ENCODE assay signal across 24 cellular contexts in genomic region chr15:98815207-98815606, GRCh38.
DNase-seq lines count a peak whose midpoint lies in the region; ATAC-seq and TF ChIP-seq lines count a peak whose summit lies in the region.
"Had no signal": no experiment of that assay in that cellular context is flagged by ENCODE, and none has a peak within 500 bp of the region (broad histone marks: within the 10 kb centered on the region; RNA-seq: fewer than 3 reads in every experiment).

No MANE protein-coding gene starts in this region.

- no peak for TF ChIP-seq RAD21 in HCT116 (IDR thresholded peaks at IDR 0.05; ENCODE audit: low read depth)

- H3K79me2 ChIP-seq in HCT116 (ENCODE audit: insufficient read depth, low read length) = no peaks in the 10 kb centered on the region
- H3K79me2 ChIP-seq in mammary epithelial cell (ENCODE audit: insufficient read depth, low read length) = peaks cover 83% of the 10 kb centered on the region

- WGBS in mammary epithelial cell (ENCODE audit: low coverage, missing lambda C conversion rate) = 33% methylated on average over 5 of the region's 5 CpGs

- H3K9me3 Mint-ChIP-seq in T-cell = peaks cover 0 to 12% (median 4%) of the 10 kb centered on the region in 3 donors
- H3K9me3 Mint-ChIP-seq: activated B cell treated with CpG ODN at 0.5 μM for 24 hours had no signal

- H3K4me3 ChIP-seq in HCT116 (replicated peaks in 1 of 2; ENCODE audit: low read depth in 1 of 2, low read length in 2 of 2) = no peak overlapping the region
- no peak overlapping the region for H3K4me3 ChIP-seq in mammary epithelial cell (replicated peaks in 1 of 3; ENCODE audit: insufficient read depth in 1 of 3, low read depth in 2 of 3, low read length in 3 of 3)
- H3K4me3 ChIP-seq: HAP-1, lower lobe of right lung, upper lobe of right lung had no signal

- no peak for DNase-seq in HCT116 (ENCODE audit: low read depth, low spot score)
- peak; percentile 40 for DNase-seq in mammary epithelial cell
- DNase-seq in hypothalamus (lab: John Stamatoyannopoulos, UW) = peak in 34 of 51 donors; percentile 7 to 79 (median 46)
- DNase-seq in substantia nigra (lab: John Stamatoyannopoulos, UW) = peak in 43 of 49 donors; percentile 10 to 87 (median 53)
- no peak for DNase-seq in stimulated activated CD4-positive, alpha-beta T cell treated with anti-CD3 and anti-CD28 coated beads, Interleukin-12 subunit alpha, Interleukin-12 subunit beta, amount 100 ng/mL, for 4 hours
- no peak for DNase-seq in T-cell
- DNase-seq: activated B cell treated with CpG ODN at 0.5 μM for 24 hours; activated CD4-positive, alpha-beta memory T cell treated with anti-CD3 and anti-CD28 coated beads for 36 hours; activated gamma-delta T cell; activated T-cell treated with anti-CD3 and anti-CD28 coated beads for 4 hours; CD4-positive, alpha-beta T cell; DMS153; foreskin keratinocyte; kidney; lower lobe of right lung; NCI-H2171 treated with DMSO at 0.1 percent for 48 hours; NCI-H524 treated with DMSO at 0.1 percent for 48 hours; right cardiac atrium; stimulated activated naive CD8-positive, alpha-beta T cell treated with anti-CD3 and anti-CD28 coated beads, Interleukin-15, amount 100 ng/mL, for 72 hours; T1000; upper lobe of right lung had no signal

- H3K4me1 ChIP-seq in HCT116 (ENCODE audit: control insufficient read depth in 1 of 2, insufficient read depth in 2 of 2, low read length in 2 of 2) (peaks cover 0 to 6% of the 10 kb centered on the region in 2 experiments; a peak in 1 of 4 replicates), mammary epithelial cell (ENCODE audit: insufficient read depth, low read length) (peaks cover 6% of the 10 kb centered on the region)
- H3K4me1 ChIP-seq: foreskin keratinocyte, lower lobe of right lung, upper lobe of right lung had no signal

- H3K36me3 ChIP-seq in HCT116 (ENCODE audit: control insufficient read depth in 1 of 2, insufficient read depth in 2 of 2, low read length in 2 of 2) = no peaks in the 10 kb centered on the region
- H3K36me3 ChIP-seq in mammary epithelial cell (ENCODE audit: insufficient read depth, low read length) = no peaks in the 10 kb centered on the region
- H3K36me3 ChIP-seq: HAP-1, lower lobe of right lung, upper lobe of right lung had no signal

- ATAC-seq in HCT116 (0 out of 2 replicates have a peak, but pooled peaks have one; percentile 54), T-cell (replicated peaks in 1 of 4) (no peak), GM19397 (IDR thresholded peaks at IDR 0.05; ENCODE audit: unreplicated experiment) (no peak)
- ATAC-seq: foreskin keratinocyte; lower lobe of right lung; right cardiac atrium; stimulated activated naive CD8-positive, alpha-beta T cell treated with anti-CD3 and anti-CD28 coated beads, Interleukin-15, amount 100 ng/mL, for 72 hours; upper lobe of right lung had no signal

- H3K36me3 Mint-ChIP-seq in T-cell = peaks cover 36% of the 10 kb centered on the region

- H3K27me3 Mint-ChIP-seq in T-cell = no peaks in the 10 kb centered on the region
- H3K27me3 Mint-ChIP-seq: activated B cell treated with CpG ODN at 0.5 μM for 24 hours; activated CD4-positive, alpha-beta memory T cell treated with anti-CD3 and anti-CD28 coated beads for 36 hours; CD4-positive, alpha-beta T cell; stimulated activated naive CD8-positive, alpha-beta T cell treated with anti-CD3 and anti-CD28 coated beads, Interleukin-15, amount 100 ng/mL, for 72 hours had no signal

- dilution Hi-C loops in mammary epithelial cell (cut with HindIII; ENCODE audit: low sequenced_read_pairs) = no loop called here

- H3K9me3 ChIP-seq in HCT116 (ENCODE audit: control insufficient read depth in 1 of 2, insufficient read depth in 1 of 2, low read depth in 1 of 2, low read length in 2 of 2) (no peaks in the 10 kb centered on the region), mammary epithelial cell (replicated peaks; ENCODE audit: insufficient read depth, low read length) (no peaks in the 10 kb centered on the region)
- H3K9me3 ChIP-seq: HAP-1, lower lobe of right lung, upper lobe of right lung had no signal

- H3K27ac Mint-ChIP-seq in T-cell = no peak overlapping the region
- H3K27ac Mint-ChIP-seq: activated B cell treated with CpG ODN at 0.5 μM for 24 hours; activated CD4-positive, alpha-beta memory T cell treated with anti-CD3 and anti-CD28 coated beads for 36 hours; CD4-positive, alpha-beta T cell; stimulated activated naive CD8-positive, alpha-beta T cell treated with anti-CD3 and anti-CD28 coated beads, Interleukin-15, amount 100 ng/mL, for 72 hours had no signal

- H3K4me2 ChIP-seq in HCT116 (ENCODE audit: low read length) (no peak overlapping the region), mammary epithelial cell (ENCODE audit: insufficient read depth, low read depth, low read length) (no peak overlapping the region)
- H3K4me2 ChIP-seq: KMS-11 had no signal

- CTCF ChIA-PET in HCT116 (lab: Charles Lee) (interaction anchor here (0.8 to 1.7 kb wide), 2 partner anchors 36 to 169 kb away, joined by 3 to 4 read pairs; no protein-coding TSS in a partner anchor), mammary epithelial cell (lab: Charles Lee; ENCODE audit: low non-redundant PET) (no interaction called here), T-cell (lab: Charles Lee) (no interaction called here)

- H3K27ac ChIP-seq in HCT116 (ENCODE audit: low read depth, low read length) (no peak overlapping the region), mammary epithelial cell (ENCODE audit: insufficient read depth, low read depth, low read length) (no peak overlapping the region), substantia nigra (ENCODE audit: low read depth, low read length, poor library complexity, severe bottlenecking) (peak overlapping the region; percentile 91)
- H3K27ac ChIP-seq: foreskin keratinocyte, KMS-11, lower lobe of right lung, upper lobe of right lung had no signal

- BruUV-seq in HCT116 (replicated peaks; lab: Mats Ljungman, UMichigan) (no TSS peak), mammary epithelial cell (replicated peaks; lab: Mats Ljungman, UMichigan) (no TSS peak)

- intact Hi-C loops in HCT116 (cut with micrococcal nuclease) (no loop called here), mammary epithelial cell (cut with micrococcal nuclease) (no loop called here)

- H3K9ac ChIP-seq in HCT116 (ENCODE audit: low read length) (no peak overlapping the region), mammary epithelial cell (ENCODE audit: insufficient read depth, low read length) (no peak overlapping the region)
- H3K9ac ChIP-seq: KMS-11 had no signal

- POLR2A ChIA-PET in HCT116 (lab: Charles Lee) (no interaction called here), T-cell (lab: Charles Lee) (no interaction called here)

- H3K4me1 Mint-ChIP-seq in T-cell = peaks cover 0 to 9% (median 2%) of the 10 kb centered on the region in 3 donors
- H3K4me1 Mint-ChIP-seq: activated B cell treated with CpG ODN at 0.5 μM for 24 hours had no signal

- in situ Hi-C loops in mammary epithelial cell (cut with MboI; ENCODE audit: low sequenced_read_pairs in 2 of 2) = no loop called here

- no peak overlapping the region for H3K4me3 Mint-ChIP-seq in T-cell
- H3K4me3 Mint-ChIP-seq: activated B cell treated with CpG ODN at 0.5 μM for 24 hours; activated CD4-positive, alpha-beta memory T cell treated with anti-CD3 and anti-CD28 coated beads for 36 hours; CD4-positive, alpha-beta T cell; stimulated activated naive CD8-positive, alpha-beta T cell treated with anti-CD3 and anti-CD28 coated beads, Interleukin-15, amount 100 ng/mL, for 72 hours had no signal

- no peak for TF ChIP-seq CTCF in HCT116 (IDR thresholded peaks at IDR 0.05 in 2 of 3, conservative IDR thresholded peaks at IDR 0.05 in 1 of 3; ENCODE audit: borderline replicate concordance in 1 of 3, insufficient read depth in 1 of 3, low read depth in 2 of 3, low read length in 2 of 3)
- no peak for TF ChIP-seq CTCF in mammary epithelial cell (conservative IDR thresholded peaks at IDR 0.05 in 1 of 2, IDR thresholded peaks at IDR 0.05 in 1 of 2; ENCODE audit: extremely low read depth in 1 of 2, insufficient read depth in 1 of 2, low read depth in 1 of 2, low read length in 2 of 2)

- RAD21 ChIA-PET in HCT116 (lab: Charles Lee; ENCODE audit: low non-redundant PET in 1 of 2, low total read pairs in 2 of 2, uncharacterized antibody in 2 of 2, unreplicated experiment in 2 of 2) = interaction anchor here in 1 of 2 experiments (1.0 kb wide), 1 partner anchor 264 kb away, joined by 5 read pairs; no protein-coding TSS in a partner anchor

- H4K20me1 ChIP-seq in HCT116 (ENCODE audit: insufficient read depth) (no peaks in the 10 kb centered on the region), mammary epithelial cell (ENCODE audit: insufficient read depth, low read length) (no peaks in the 10 kb centered on the region)

- H2AFZ ChIP-seq in HCT116 (ENCODE audit: low read depth, low read length, poor library complexity, severe bottlenecking) (no peak overlapping the region), mammary epithelial cell (ENCODE audit: low read depth, low read length) (no peak overlapping the region)

- H3K27me3 ChIP-seq in HCT116 (ENCODE audit: insufficient read depth, low read length) (no peaks in the 10 kb centered on the region), mammary epithelial cell (ENCODE audit: insufficient read depth, low read length) (no peaks in the 10 kb centered on the region)
- H3K27me3 ChIP-seq: foreskin keratinocyte, upper lobe of right lung had no signal

- no peak for TF ChIP-seq POLR2A in HCT116 (IDR thresholded peaks at IDR 0.05; ENCODE audit: borderline replicate concordance, extremely low read depth, insufficient read depth, insufficient read length)

- no peaks in the 10 kb centered on the region for H3K9me2 ChIP-seq in HCT116 (ENCODE audit: insufficient read depth)

TF ChIP-seq in HCT116, 20 proteins besides CTCF, POLR2A, EP300 and RAD21 (continues in another document):
- TF ChIP-seq MAX (IDR thresholded peaks at IDR 0.05) (no peak), TCF7L2 (IDR thresholded peaks at IDR 0.05; ENCODE audit: borderline replicate concordance, extremely low read depth, insufficient read depth, insufficient read length) (no peak), CEBPB (IDR thresholded peaks at IDR 0.05; ENCODE audit: low read depth) (no peak), ATF3 (IDR thresholded peaks at IDR 0.05) (no peak), EZH2phosphoT487 (IDR thresholded peaks at IDR 0.05; ENCODE audit: borderline replicate concordance) (no peak)

Comparison
In these comparisons a context has a peak if more than half of its experiments do, and no peak if none do; other contexts are left out.
1. DNase-seq: peak in mammary epithelial cell (single experiment), hypothalamus (34 of 51) and substantia nigra (43 of 49); none in HCT116 (single experiment), stimulated activated CD4-positive, alpha-beta T cell treated with anti-CD3 and anti-CD28 coated beads, Interleukin-12 subunit alpha, Interleukin-12 subunit beta, amount 100 ng/mL, for 4 hours (single experiment) and T-cell (0 of 34).